In genomic region chr12:49903700-49904423, GRCh38 we compare ENCODE assay signal across 10 cellular contexts. TPM values are rescaled to one million over a fixed set of nuclear protein-coding genes. Genes with fewer than 3 reads are reported as not detected.
DNase-seq lines count a peak whose midpoint lies in the region; ATAC-seq and TF ChIP-seq lines count a peak whose summit lies in the region.
"Had no signal": no experiment of that assay in that cellular context is flagged by ENCODE, and none has a peak within 500 bp of the region (broad histone marks: within the 10 kb centered on the region; RNA-seq: fewer than 3 reads in every experiment).

TSS of gene FAIM2 (minus strand) at chr12:49903900. CDS start at chr12:49903792, 108 bp downstream.

- intact Hi-C loops in activated T-helper 1 cell treated with anti-CD3 and anti-CD28 coated beads, Interleukin-12 subunit alpha, Interleukin-12 subunit beta, Interleukin-2, Interleukin-4 antibody, amounts not matched to agents 30 ng/mL and 10 ng/mL and 1 ng/mL, durations not matched to agents 14 hours and 24 hours and 36 hours (cut with micrococcal nuclease): no loop called here
- intact Hi-C loops in upper lobe of right lung (cut with DNase I): no loop called here

- no peaks in the 10 kb centered on the region for H3K79me2 ChIP-seq in osteoblast (ENCODE audit: insufficient read depth, low read length)

- no peaks in the 10 kb centered on the region for H3K36me3 ChIP-seq in CD4-positive, CD25-positive, alpha-beta regulatory T cell (ENCODE audit: control insufficient read depth, insufficient read depth, low read length)
- H3K36me3 ChIP-seq in osteoblast (ENCODE audit: insufficient read depth, low read length): no peaks in the 10 kb centered on the region
- no peaks in the 10 kb centered on the region for H3K36me3 ChIP-seq in upper lobe of right lung
- H3K36me3 ChIP-seq: neutrophil had no signal

- H3K4me3 ChIP-seq in CD4-positive, CD25-positive, alpha-beta regulatory T cell (ENCODE audit: low read depth, low read length): peak within 1 kb of the TSS; percentile 51
- H3K4me3 ChIP-seq in osteoblast (ENCODE audit: insufficient read depth, low read length) (peak within 1 kb of the TSS; percentile 51), upper lobe of right lung (peak within 1 kb of the TSS; percentile 40)

- H3K4me1 Mint-ChIP-seq in CD4-positive, CD25-positive, alpha-beta regulatory T cell: peaks cover 0 to 22% (median 10%) of the 10 kb centered on the region in 4 donors
- H3K4me1 Mint-ChIP-seq in activated T-helper 1 cell treated with anti-CD3 and anti-CD28 coated beads, Interleukin-12 subunit alpha, Interleukin-12 subunit beta, Interleukin-2, Interleukin-4 antibody, amounts not matched to agents 30 ng/mL and 10 ng/mL and 1 ng/mL, durations not matched to agents 14 hours and 24 hours and 36 hours (ENCODE audit: low read depth): peaks cover 8% of the 10 kb centered on the region

- no peaks in the 10 kb centered on the region for H3K9me3 ChIP-seq in CD4-positive, CD25-positive, alpha-beta regulatory T cell (ENCODE audit: control insufficient read depth in 2 of 2, low read length in 2 of 2)
- H3K9me3 ChIP-seq in osteoblast (ENCODE audit: low read depth, low read length) (no peaks in the 10 kb centered on the region), upper lobe of right lung (no peaks in the 10 kb centered on the region)
- H3K9me3 ChIP-seq: neutrophil had no signal

- H3K27ac Mint-ChIP-seq in CD4-positive, CD25-positive, alpha-beta regulatory T cell: peak within 1 kb of the TSS; percentile 27 to 87 (median 85)
- peak within 1 kb of the TSS; percentile 49 for H3K27ac Mint-ChIP-seq in activated T-helper 1 cell treated with anti-CD3 and anti-CD28 coated beads, Interleukin-12 subunit alpha, Interleukin-12 subunit beta, Interleukin-2, Interleukin-4 antibody, amounts not matched to agents 30 ng/mL and 10 ng/mL and 1 ng/mL, durations not matched to agents 14 hours and 24 hours and 36 hours

- H3K4me2 ChIP-seq in osteoblast (ENCODE audit: insufficient read depth, low read length): peak within 1 kb of the TSS; percentile 52

- H4K20me1 ChIP-seq in osteoblast (ENCODE audit: insufficient read depth, low read length): no peaks in the 10 kb centered on the region

- H3K27ac ChIP-seq in CD4-positive, CD25-positive, alpha-beta regulatory T cell (ENCODE audit: insufficient read depth, low read length, poor library complexity, severe bottlenecking): no peak within 1 kb of the TSS
- H3K27ac ChIP-seq in osteoblast (ENCODE audit: low read depth, low read length): no peak within 1 kb of the TSS
- peak within 1 kb of the TSS; percentile 11 for H3K27ac ChIP-seq in upper lobe of right lung
- H3K27ac ChIP-seq: neutrophil had no signal

- H3K36me3 Mint-ChIP-seq in CD4-positive, CD25-positive, alpha-beta regulatory T cell: no peaks in the 10 kb centered on the region
- H3K36me3 Mint-ChIP-seq in activated T-helper 1 cell treated with anti-CD3 and anti-CD28 coated beads, Interleukin-12 subunit alpha, Interleukin-12 subunit beta, Interleukin-2, Interleukin-4 antibody, amounts not matched to agents 30 ng/mL and 10 ng/mL and 1 ng/mL, durations not matched to agents 14 hours and 24 hours and 36 hours (ENCODE audit: low read depth): no peaks in the 10 kb centered on the region

- peak within 1 kb of the TSS; percentile 67 to 94 (median 87) for H3K4me3 Mint-ChIP-seq in CD4-positive, CD25-positive, alpha-beta regulatory T cell
- H3K4me3 Mint-ChIP-seq in activated T-helper 1 cell treated with anti-CD3 and anti-CD28 coated beads, Interleukin-12 subunit alpha, Interleukin-12 subunit beta, Interleukin-2, Interleukin-4 antibody, amounts not matched to agents 30 ng/mL and 10 ng/mL and 1 ng/mL, durations not matched to agents 14 hours and 24 hours and 36 hours: peak within 1 kb of the TSS; percentile 71

- no peaks in the 10 kb centered on the region for H3K9me3 Mint-ChIP-seq in CD4-positive, CD25-positive, alpha-beta regulatory T cell
- H3K9me3 Mint-ChIP-seq in activated T-helper 1 cell treated with anti-CD3 and anti-CD28 coated beads, Interleukin-12 subunit alpha, Interleukin-12 subunit beta, Interleukin-2, Interleukin-4 antibody, amounts not matched to agents 30 ng/mL and 10 ng/mL and 1 ng/mL, durations not matched to agents 14 hours and 24 hours and 36 hours: no peaks in the 10 kb centered on the region

- peak; percentile 28 to 69 (median 39) for DNase-seq in CD4-positive, CD25-positive, alpha-beta regulatory T cell
- peak; percentile 74 for DNase-seq in NCI-H2171 (lab: John Stamatoyannopoulos, UW)
- DNase-seq in activated T-helper 1 cell treated with anti-CD3 and anti-CD28 coated beads, Interleukin-12 subunit alpha, Interleukin-12 subunit beta, Interleukin-2, Interleukin-4 antibody, amounts not matched to agents 30 ng/mL and 10 ng/mL and 1 ng/mL, durations not matched to agents 14 hours and 24 hours and 36 hours (ENCODE audit: low spot score): peak; percentile 36
- peak; percentile 79 for DNase-seq in fibroblast of the conjunctiva (ENCODE audit: low read depth)
- peak; percentile 97 for DNase-seq in osteoblast (ENCODE audit: insufficient read length, low spot score, missing footprints)
- peak; percentile 77 for DNase-seq in upper lobe of right lung
- DNase-seq in NCI-H2081 treated with DMSO at 0.1 percent for 48 hours (lab: John Stamatoyannopoulos, UW): no peak

- H3K4me1 ChIP-seq in CD4-positive, CD25-positive, alpha-beta regulatory T cell (ENCODE audit: control insufficient read depth, insufficient read depth, low read length, poor library complexity, severe bottlenecking): peaks cover 12% of the 10 kb centered on the region
- H3K4me1 ChIP-seq in osteoblast (ENCODE audit: insufficient read depth, low read length): no peaks in the 10 kb centered on the region
- no peaks in the 10 kb centered on the region for H3K4me1 ChIP-seq in upper lobe of right lung

- no peaks in the 10 kb centered on the region for H3K27me3 ChIP-seq in CD4-positive, CD25-positive, alpha-beta regulatory T cell (ENCODE audit: control insufficient read depth, insufficient read depth, low read length)
- H3K27me3 ChIP-seq in osteoblast (ENCODE audit: insufficient read depth, low read length) (peaks cover 4% of the 10 kb centered on the region), upper lobe of right lung (peaks cover 12% of the 10 kb centered on the region)

- TF ChIP-seq CTCF in osteoblast (IDR thresholded peaks at IDR 0.05; ENCODE audit: extremely low read depth, low read depth, low read length): no peak
- TF ChIP-seq CTCF in upper lobe of right lung (IDR thresholded peaks at IDR 0.05): no peak

- ATAC-seq in CD4-positive, CD25-positive, alpha-beta regulatory T cell (ENCODE audit: low read depth in 2 of 2): peak; percentile 70 to 75
- ATAC-seq in upper lobe of right lung: peak; percentile 81
- ATAC-seq in GM18498 (IDR thresholded peaks at IDR 0.05; ENCODE audit: unreplicated experiment): no peak
- ATAC-seq: HCT116 had no signal

- no peaks in the 10 kb centered on the region for H3K27me3 Mint-ChIP-seq in CD4-positive, CD25-positive, alpha-beta regulatory T cell
- H3K27me3 Mint-ChIP-seq in activated T-helper 1 cell treated with anti-CD3 and anti-CD28 coated beads, Interleukin-12 subunit alpha, Interleukin-12 subunit beta, Interleukin-2, Interleukin-4 antibody, amounts not matched to agents 30 ng/mL and 10 ng/mL and 1 ng/mL, durations not matched to agents 14 hours and 24 hours and 36 hours (ENCODE audit: insufficient read depth): peaks cover 27% of the 10 kb centered on the region

- peak within 1 kb of the TSS; percentile 81 for H2AFZ ChIP-seq in osteoblast (ENCODE audit: low read length)

RNA-seq across cellular contexts. Expression of gene FAIM2, which starts in this region (rescaled TPM):
- 0.10 TPM for total RNA-seq in CD4-positive, CD25-positive, alpha-beta regulatory T cell
- polyA plus RNA-seq in CD4-positive, CD25-positive, alpha-beta regulatory T cell: 1 to 10 TPM in 3 of 4 donors, under 1 TPM in 1; 0.31 to 6.5 (median 3.1) TPM
- 0.49 and 0.64 TPM in 2 replicates for total RNA-seq in activated T-helper 1 cell treated with anti-CD3 and anti-CD28 coated beads, Interleukin-12 subunit alpha, Interleukin-12 subunit beta, Interleukin-2, Interleukin-4 antibody, amounts not matched to agents 30 ng/mL and 10 ng/mL and 1 ng/mL, durations not matched to agents 14 hours and 24 hours and 36 hours
- 0.88 and 1.4 TPM in 2 replicates for total RNA-seq in osteoblast
- 1.2 TPM for total RNA-seq in upper lobe of right lung

Comparison
In these comparisons a context has a peak if more than half of its experiments do, and no peak if none do; other contexts are left out.
1. Peak in DNase-seq in activated T-helper 1 cell treated with anti-CD3 and anti-CD28 coated beads, Interleukin-12 subunit alpha, Interleukin-12 subunit beta, Interleukin-2, Interleukin-4 antibody, amounts not matched to agents 30 ng/mL and 10 ng/mL and 1 ng/mL, durations not matched to agents 14 hours and 24 hours and 36 hours; RNA of the gene not detected or under 1 TPM.